In genomic region chr11:766106-766940, GRCh38 we compare ENCODE assay signal across 2 cellular contexts.
TF ChIP-seq lines count a peak whose summit lies in the region.

No MANE protein-coding gene starts in this region.

TF ChIP-seq in GM23338, 12 proteins besides CTCF, POLR2A, EP300 and RAD21:
- TF ChIP-seq STAT1 (IDR thresholded peaks at IDR 0.05; ENCODE audit: unreplicated experiment) = no peak
- no peak for TF ChIP-seq ZNF462 (CRISPR knock-in tag; IDR thresholded peaks at IDR 0.05)
- TF ChIP-seq EZH2 (IDR thresholded peaks at IDR 0.05; ENCODE audit: low read depth, unreplicated experiment) = no peak
- TF ChIP-seq JUNB (IDR thresholded peaks at IDR 0.05; ENCODE audit: unreplicated experiment) = no peak
- no peak for TF ChIP-seq ZNF331 (CRISPR knock-in tag; IDR thresholded peaks at IDR 0.05; ENCODE audit: low read depth)
- TF ChIP-seq NANOG (IDR thresholded peaks at IDR 0.05; ENCODE audit: borderline replicate concordance) = no peak
- TF ChIP-seq POLR2AphosphoS5 (IDR thresholded peaks at IDR 0.05; ENCODE audit: low read depth) = no peak
- no peak for TF ChIP-seq ZNF114 (CRISPR knock-in tag; IDR thresholded peaks at IDR 0.05)
- TF ChIP-seq ETS1 (IDR thresholded peaks at IDR 0.05) = no peak
- TF ChIP-seq, protein P1, sequence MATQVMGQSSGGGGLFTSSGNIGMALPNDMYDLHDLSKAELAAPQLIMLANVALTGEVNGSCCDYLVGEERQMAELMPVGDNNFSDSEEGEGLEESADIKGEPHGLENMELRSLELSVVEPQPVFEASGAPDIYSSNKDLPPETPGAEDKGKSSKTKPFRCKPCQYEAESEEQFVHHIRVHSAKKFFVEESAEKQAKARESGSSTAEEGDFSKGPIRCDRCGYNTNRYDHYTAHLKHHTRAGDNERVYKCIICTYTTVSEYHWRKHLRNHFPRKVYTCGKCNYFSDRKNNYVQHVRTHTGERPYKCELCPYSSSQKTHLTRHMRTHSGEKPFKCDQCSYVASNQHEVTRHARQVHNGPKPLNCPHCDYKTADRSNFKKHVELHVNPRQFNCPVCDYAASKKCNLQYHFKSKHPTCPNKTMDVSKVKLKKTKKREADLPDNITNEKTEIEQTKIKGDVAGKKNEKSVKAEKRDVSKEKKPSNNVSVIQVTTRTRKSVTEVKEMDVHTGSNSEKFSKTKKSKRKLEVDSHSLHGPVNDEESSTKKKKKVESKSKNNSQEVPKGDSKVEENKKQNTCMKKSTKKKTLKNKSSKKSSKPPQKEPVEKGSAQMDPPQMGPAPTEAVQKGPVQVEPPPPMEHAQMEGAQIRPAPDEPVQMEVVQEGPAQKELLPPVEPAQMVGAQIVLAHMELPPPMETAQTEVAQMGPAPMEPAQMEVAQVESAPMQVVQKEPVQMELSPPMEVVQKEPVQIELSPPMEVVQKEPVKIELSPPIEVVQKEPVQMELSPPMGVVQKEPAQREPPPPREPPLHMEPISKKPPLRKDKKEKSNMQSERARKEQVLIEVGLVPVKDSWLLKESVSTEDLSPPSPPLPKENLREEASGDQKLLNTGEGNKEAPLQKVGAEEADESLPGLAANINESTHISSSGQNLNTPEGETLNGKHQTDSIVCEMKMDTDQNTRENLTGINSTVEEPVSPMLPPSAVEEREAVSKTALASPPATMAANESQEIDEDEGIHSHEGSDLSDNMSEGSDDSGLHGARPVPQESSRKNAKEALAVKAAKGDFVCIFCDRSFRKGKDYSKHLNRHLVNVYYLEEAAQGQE (IDR thresholded peaks at IDR 0.05; ENCODE audit: unreplicated experiment) = no peak
- TF ChIP-seq CREB1 (CRISPR knock-in tag; IDR thresholded peaks at IDR 0.05; ENCODE audit: low read depth) = no peak
- TF ChIP-seq EZH2phosphoT487 (IDR thresholded peaks at IDR 0.05; ENCODE audit: unreplicated experiment) = no peak
TF ChIP-seq in GM23338: peak in this region for 0.

TF ChIP-seq in K562, 482 proteins besides CTCF, POLR2A, EP300 and RAD21:
- no peak for TF ChIP-seq XRCC4 (IDR thresholded peaks at IDR 0.05; ENCODE audit: extremely low read depth, insufficient read depth, insufficient read length)
- TF ChIP-seq RBM25 (IDR thresholded peaks at IDR 0.05; ENCODE audit: low read depth, low read length, severe bottlenecking) = no peak
- TF ChIP-seq ILK (tag; IDR thresholded peaks at IDR 0.05; ENCODE audit: borderline replicate concordance, low read depth) = no peak
- peak; percentile 40 for TF ChIP-seq RBFOX2 (IDR thresholded peaks at IDR 0.05; ENCODE audit: low read depth, low read length)
- TF ChIP-seq POLR2G (IDR thresholded peaks at IDR 0.05; ENCODE audit: low read depth, low read length) = peak; percentile 81
- TF ChIP-seq ZNF668 (CRISPR knock-in tag; IDR thresholded peaks at IDR 0.05) = no peak
- 0 out of 2 replicates have a peak, but pooled peaks have one; percentile 47 for TF ChIP-seq POLR2AphosphoS2 (IDR thresholded peaks at IDR 0.05; ENCODE audit: low read length)
- no peak for TF ChIP-seq JUN (IDR thresholded peaks at IDR 0.05; ENCODE audit: borderline replicate concordance, low read depth, low read length)
- no peak for TF ChIP-seq JUN (CRISPR knock-in tag; IDR thresholded peaks at IDR 0.05; ENCODE audit: borderline replicate concordance)
- TF ChIP-seq, protein P2, sequence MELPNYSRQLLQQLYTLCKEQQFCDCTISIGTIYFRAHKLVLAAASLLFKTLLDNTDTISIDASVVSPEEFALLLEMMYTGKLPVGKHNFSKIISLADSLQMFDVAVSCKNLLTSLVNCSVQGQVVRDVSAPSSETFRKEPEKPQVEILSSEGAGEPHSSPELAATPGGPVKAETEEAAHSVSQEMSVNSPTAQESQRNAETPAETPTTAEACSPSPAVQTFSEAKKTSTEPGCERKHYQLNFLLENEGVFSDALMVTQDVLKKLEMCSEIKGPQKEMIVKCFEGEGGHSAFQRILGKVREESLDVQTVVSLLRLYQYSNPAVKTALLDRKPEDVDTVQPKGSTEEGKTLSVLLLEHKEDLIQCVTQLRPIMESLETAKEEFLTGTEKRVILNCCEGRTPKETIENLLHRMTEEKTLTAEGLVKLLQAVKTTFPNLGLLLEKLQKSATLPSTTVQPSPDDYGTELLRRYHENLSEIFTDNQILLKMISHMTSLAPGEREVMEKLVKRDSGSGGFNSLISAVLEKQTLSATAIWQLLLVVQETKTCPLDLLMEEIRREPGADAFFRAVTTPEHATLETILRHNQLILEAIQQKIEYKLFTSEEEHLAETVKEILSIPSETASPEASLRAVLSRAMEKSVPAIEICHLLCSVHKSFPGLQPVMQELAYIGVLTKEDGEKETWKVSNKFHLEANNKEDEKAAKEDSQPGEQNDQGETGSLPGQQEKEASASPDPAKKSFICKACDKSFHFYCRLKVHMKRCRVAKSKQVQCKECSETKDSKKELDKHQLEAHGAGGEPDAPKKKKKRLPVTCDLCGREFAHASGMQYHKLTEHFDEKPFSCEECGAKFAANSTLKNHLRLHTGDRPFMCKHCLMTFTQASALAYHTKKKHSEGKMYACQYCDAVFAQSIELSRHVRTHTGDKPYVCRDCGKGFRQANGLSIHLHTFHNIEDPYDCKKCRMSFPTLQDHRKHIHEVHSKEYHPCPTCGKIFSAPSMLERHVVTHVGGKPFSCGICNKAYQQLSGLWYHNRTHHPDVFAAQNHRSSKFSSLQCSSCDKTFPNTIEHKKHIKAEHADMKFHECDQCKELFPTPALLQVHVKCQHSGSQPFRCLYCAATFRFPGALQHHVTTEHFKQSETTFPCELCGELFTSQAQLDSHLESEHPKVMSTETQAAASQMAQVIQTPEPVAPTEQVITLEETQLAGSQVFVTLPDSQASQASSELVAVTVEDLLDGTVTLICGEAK (IDR thresholded peaks at IDR 0.05) = no peak
- TF ChIP-seq, protein P2 (CRISPR knock-in tag; IDR thresholded peaks at IDR 0.05) = no peak
